In the genomic region with DNA sequence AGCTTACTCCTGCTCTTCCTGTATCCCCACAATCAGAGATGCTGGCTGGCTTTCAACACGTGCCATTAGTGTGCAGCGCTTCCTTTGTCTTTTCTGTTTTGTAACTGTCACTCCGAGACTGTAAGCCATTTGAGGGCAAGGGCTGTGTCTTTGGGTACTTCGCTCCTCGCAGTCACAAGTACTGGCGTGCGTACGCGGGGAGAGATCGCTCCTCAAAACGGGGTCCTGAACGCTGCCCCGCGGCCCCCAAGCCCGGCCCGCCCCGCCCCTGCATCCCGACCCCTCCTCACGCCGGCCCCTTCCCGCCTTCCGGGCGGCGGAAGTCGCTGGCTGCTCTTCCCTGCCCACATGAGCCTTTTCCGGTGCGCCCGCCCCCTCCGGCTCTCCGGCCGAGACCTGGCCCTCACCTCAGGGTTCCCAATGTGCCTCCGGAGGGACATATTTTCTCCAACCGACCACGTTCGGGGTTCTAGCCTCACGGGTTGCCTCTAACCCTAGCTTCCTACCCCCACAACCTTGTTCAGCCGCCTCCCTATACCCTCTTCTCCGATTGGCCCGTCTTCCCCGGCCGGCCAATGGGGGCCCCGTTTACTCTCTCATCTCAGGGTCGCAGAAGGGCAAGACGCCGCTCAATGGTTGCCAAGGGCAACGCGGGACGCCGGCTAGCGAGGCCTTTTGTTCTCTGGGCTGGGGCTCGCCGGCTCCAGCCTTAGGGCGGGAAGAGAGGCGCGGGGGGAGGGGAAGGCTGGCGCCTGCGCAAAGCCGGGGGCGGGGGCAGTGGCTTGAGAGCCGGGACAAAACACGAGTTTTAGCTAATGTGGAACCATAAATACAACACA, we compare ENCODE assay signal across 9 cellular contexts. TPM values are rescaled to one million over a fixed set of nuclear protein-coding genes. Genes with fewer than 3 reads are reported as not detected.
DNase-seq lines count a peak whose midpoint lies in the region; ATAC-seq, FAIRE-seq and TF ChIP-seq lines count a peak whose summit lies in the region.
"Had no signal": no experiment of that assay in that cellular context is flagged by ENCODE, and none has a peak within 500 bp of the region (broad histone marks: within the 10 kb centered on the region; RNA-seq: fewer than 3 reads in every experiment).

A gene with protein sequence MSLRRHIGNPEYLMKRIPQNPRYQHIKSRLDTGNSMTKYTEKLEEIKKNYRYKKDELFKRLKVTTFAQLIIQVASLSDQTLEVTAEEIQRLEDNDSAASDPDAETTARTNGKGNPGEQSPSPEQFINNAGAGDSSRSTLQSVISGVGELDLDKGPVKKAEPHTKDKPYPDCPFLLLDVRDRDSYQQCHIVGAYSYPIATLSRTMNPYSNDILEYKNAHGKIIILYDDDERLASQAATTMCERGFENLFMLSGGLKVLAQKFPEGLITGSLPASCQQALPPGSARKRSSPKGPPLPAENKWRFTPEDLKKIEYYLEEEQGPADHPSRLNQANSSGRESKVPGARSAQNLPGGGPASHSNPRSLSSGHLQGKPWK (minus strand): TSS at position 490 of the 839 bp plus-strand sequence. CDS start 50 bp downstream, at position 440.

- no peak for FAIRE-seq in keratinocyte (lab: Jason Lieb, UNC)
- FAIRE-seq: TTC549 had no signal

- no peaks in the 10 kb centered on the region for H3K27me3 ChIP-seq in keratinocyte (ENCODE audit: control insufficient read depth, extremely low read depth, insufficient read depth, low read length)

- H3K9me1 ChIP-seq in keratinocyte (ENCODE audit: control insufficient read depth, extremely low read depth, insufficient read depth, low read length): no peaks in the 10 kb centered on the region

- H3K4me3 ChIP-seq in keratinocyte (ENCODE audit: control insufficient read depth in 2 of 3, extremely low read depth in 1 of 3, insufficient read depth in 2 of 3, low read depth in 1 of 3, low read length in 3 of 3): peak within 1 kb of the TSS; percentile 65 to 75 (median 73)

- H3K4me2 ChIP-seq in keratinocyte (ENCODE audit: control insufficient read depth, extremely low read depth, insufficient read depth, low read depth, low read length): peak within 1 kb of the TSS; percentile 75

- TF ChIP-seq POLR2A in GM19193 (IDR thresholded peaks at IDR 0.05; ENCODE audit: extremely low read depth, insufficient read depth, insufficient read length): peak; percentile 59

- H3K9ac ChIP-seq in keratinocyte (ENCODE audit: control insufficient read depth, extremely low read depth, insufficient read depth, low read length): peak within 1 kb of the TSS; percentile 79

- dilution Hi-C loops in keratinocyte (cut with MboI; ENCODE audit: extremely low pct_ligation_motif_present, low sequenced_read_pairs): no loop called here

- peak; percentile 99 for ATAC-seq in HG03432 (IDR thresholded peaks at IDR 0.05; ENCODE audit: unreplicated experiment)

- H3K36me3 ChIP-seq in keratinocyte (ENCODE audit: control insufficient read depth in 2 of 2, extremely low read depth in 1 of 2, insufficient read depth in 2 of 2, low read length in 2 of 2): no peaks in the 10 kb centered on the region

- H3K27ac ChIP-seq in keratinocyte (ENCODE audit: control insufficient read depth, insufficient read depth, low read length): peak within 1 kb of the TSS; percentile 79

- no peaks in the 10 kb centered on the region for H3K79me2 ChIP-seq in keratinocyte (ENCODE audit: control insufficient read depth, insufficient read depth, low read length)

- no peaks in the 10 kb centered on the region for H4K20me1 ChIP-seq in keratinocyte (ENCODE audit: control insufficient read depth, extremely low read depth, insufficient read depth, low read length)

- peak; percentile 98 for DNase-seq in AG20443 (ENCODE audit: low spot score)
- DNase-seq in NCI-H510A (lab: John Stamatoyannopoulos, UW): peak; percentile 94
- peak; percentile 91 to 94 for DNase-seq in activated CD4-positive, alpha-beta T cell treated with anti-CD3 and anti-CD28 coated beads for 24 hours (ENCODE audit: low read depth in 2 of 2)
- DNase-seq in cerebellum (ENCODE audit: low spot score): peak; percentile 98
- peak; percentile 57 for DNase-seq in keratinocyte (ENCODE audit: low read depth, low spot score)
- peak; percentile 92 to 95 (median 94) for DNase-seq in stimulated activated CD4-positive, alpha-beta T cell treated with anti-CD3 and anti-CD28 coated beads, Interleukin-12 subunit alpha, Interleukin-12 subunit beta, amount 100 ng/mL, for 48 hours (ENCODE audit: low read depth in 2 of 3, low spot score in 1 of 3)

- no peak for TF ChIP-seq CTCF in keratinocyte (optimal IDR thresholded peaks at IDR 0.05 in 1 of 3, IDR thresholded peaks at IDR 0.05 in 1 of 3, conservative IDR thresholded peaks at IDR 0.05 in 1 of 3; ENCODE audit: extremely low read depth in 1 of 3, insufficient read depth in 2 of 3, low read length in 3 of 3)

- H3K9me3 ChIP-seq in keratinocyte (ENCODE audit: control insufficient read depth, low read depth, low read length): no peaks in the 10 kb centered on the region

- H2AFZ ChIP-seq in keratinocyte (ENCODE audit: control insufficient read depth, low read length): peak within 1 kb of the TSS; percentile 92

- peaks cover 15% of the 10 kb centered on the region for H3K4me1 ChIP-seq in keratinocyte (ENCODE audit: control insufficient read depth, extremely low read depth, insufficient read depth, low read length)

RNA-seq across cellular contexts. Expression of the gene that starts here (rescaled TPM):
- 18.2 TPM for total RNA-seq in cerebellum
- 10.1 to 21.5 TPM (median 13.4 TPM) in 3 replicates for polyA plus RNA-seq in keratinocyte
- polyA plus RNA-seq in keratinocyte (2011; ENCODE audit: low read depth): 2.1 TPM
- 6.8 and 8.6 TPM in 2 replicates for polyA plus RNA-seq in keratinocyte (2011; cell fraction: cytosol; rRNA removed)
- polyA plus RNA-seq in keratinocyte (2011; cell fraction: nucleus; rRNA removed): 16.0 and 17.1 TPM in 2 replicates
- 4.4 and 9.6 TPM in 2 replicates for polyA plus RNA-seq in keratinocyte (2012; ENCODE audit: low replicate concordance)
- polyA minus RNA-seq in keratinocyte: 4.9 to 8.7 TPM (median 8.7 TPM) in 3 replicates
- 8.6 TPM for polyA minus RNA-seq in keratinocyte (2011; cell fraction: cytosol; rRNA and poly(A)+ RNA removed)
- 6.3 and 15.1 TPM in 2 replicates for polyA minus RNA-seq in keratinocyte (2011; cell fraction: nucleus; rRNA and poly(A)+ RNA removed)

Comparison
In these comparisons a context has a peak if more than half of its experiments do, and no peak if none do; other contexts are left out.
1. Peak in every context shown above with its lines: DNase-seq, ATAC-seq, H3K4me3 ChIP-seq and H3K27ac ChIP-seq.